8 cellular contexts compared by ENCODE assay signal in the genomic region with DNA sequence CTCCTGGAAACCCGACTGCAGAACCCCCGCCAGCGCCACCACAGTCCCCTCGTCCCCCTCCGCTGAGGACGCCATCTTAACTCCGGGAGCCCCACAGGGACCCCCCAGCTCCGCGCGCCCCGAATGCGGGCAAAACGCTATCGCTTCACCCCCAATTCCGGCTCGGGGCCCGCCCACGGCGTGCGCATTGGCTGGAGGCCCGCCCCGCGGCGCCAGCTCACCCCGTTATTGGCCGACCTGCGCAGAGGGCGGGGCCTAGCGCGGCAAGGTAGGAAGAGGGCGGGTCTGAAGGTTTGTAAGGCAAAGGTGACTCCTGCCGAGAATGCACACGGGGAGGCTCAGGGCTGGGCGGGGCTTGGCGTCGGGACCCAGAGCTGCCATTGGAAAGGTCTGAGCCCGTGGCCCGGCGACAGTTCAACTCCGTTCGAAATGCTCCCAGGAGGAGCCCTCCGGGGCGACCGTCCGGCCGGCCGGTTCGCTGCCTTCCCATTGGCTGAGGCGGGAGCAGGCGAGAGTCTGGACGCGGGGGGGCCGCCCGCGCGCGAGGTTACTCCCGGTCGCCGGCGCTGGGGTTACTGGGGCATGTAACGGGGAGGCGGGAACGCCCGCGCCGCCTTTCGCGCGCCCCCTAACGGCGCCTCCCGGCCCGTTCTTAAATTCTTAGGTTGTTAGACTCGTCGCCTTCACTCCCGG. TPM values are rescaled to one million over a fixed set of nuclear protein-coding genes. Genes with fewer than 3 reads are reported as not detected.
DNase-seq lines count a peak whose midpoint lies in the region; ATAC-seq and TF ChIP-seq lines count a peak whose summit lies in the region.

TSS of gene LPCAT3 (minus strand) at position 127 of the 693 bp plus-strand sequence. CDS start at position 75, 52 bp downstream.

- DNase-seq in CD4-positive, CD25-positive, alpha-beta regulatory T cell: peak; percentile 97 to 99 (median 98)
- DNase-seq in NCI-H748 treated with DMSO at 0.1 percent for 48 hours (lab: John Stamatoyannopoulos, UW) (peak; percentile 92), left lung (peak; percentile 97 to 100)
- peak; percentile 92 to 93 for DNase-seq in activated CD4-positive, alpha-beta T cell treated with anti-CD3 and anti-CD28 coated beads, Interleukin-2, amount 50 U/mL, for 24 hours (ENCODE audit: low read depth in 1 of 2, low spot score in 1 of 2)
- peak; percentile 94 to 95 for DNase-seq in stimulated activated CD4-positive, alpha-beta T cell treated with anti-CD3 and anti-CD28 coated beads, Interleukin-2, amount 100 ng/mL, for 48 hours

- peak within 1 kb of the TSS; percentile 20 to 91 (median 88) for H3K27ac Mint-ChIP-seq in CD4-positive, CD25-positive, alpha-beta regulatory T cell
- peak within 1 kb of the TSS; percentile 80 for H3K27ac Mint-ChIP-seq in dendritic cell treated with granulocyte-macrophage colony-stimulating factor and Interleukin-4, amounts not matched to agents 40 ng/mL and 50 ng/mL, for 4 days

- H3K4me1 ChIP-seq in CD4-positive, CD25-positive, alpha-beta regulatory T cell (ENCODE audit: control insufficient read depth, insufficient read depth, low read length, poor library complexity, severe bottlenecking): peaks cover 17% of the 10 kb centered on the region
- H3K4me1 ChIP-seq in left lung: peaks cover 15 to 55% of the 10 kb centered on the region in 2 donors

- peaks cover 10% of the 10 kb centered on the region for H3K36me3 Mint-ChIP-seq in CD4-positive, CD25-positive, alpha-beta regulatory T cell
- peaks cover 32% of the 10 kb centered on the region for H3K36me3 Mint-ChIP-seq in dendritic cell treated with granulocyte-macrophage colony-stimulating factor and Interleukin-4, amounts not matched to agents 40 ng/mL and 50 ng/mL, for 4 days (ENCODE audit: low read depth)

- H3K4me3 ChIP-seq in CD4-positive, CD25-positive, alpha-beta regulatory T cell (ENCODE audit: low read depth, low read length): peak within 1 kb of the TSS; percentile 70
- peak within 1 kb of the TSS; percentile 90 to 95 for H3K4me3 ChIP-seq in left lung

- peak within 1 kb of the TSS; percentile 92 for H3K27ac ChIP-seq in CD4-positive, CD25-positive, alpha-beta regulatory T cell (ENCODE audit: insufficient read depth, low read length, poor library complexity, severe bottlenecking)
- peak within 1 kb of the TSS; percentile 88 to 91 for H3K27ac ChIP-seq in left lung

- peaks cover 10 to 39% (median 28%) of the 10 kb centered on the region in 4 donors for H3K4me1 Mint-ChIP-seq in CD4-positive, CD25-positive, alpha-beta regulatory T cell
- peaks cover 49% of the 10 kb centered on the region for H3K4me1 Mint-ChIP-seq in dendritic cell treated with granulocyte-macrophage colony-stimulating factor and Interleukin-4, amounts not matched to agents 40 ng/mL and 50 ng/mL, for 4 days (ENCODE audit: low read depth)

- H3K36me3 ChIP-seq in CD4-positive, CD25-positive, alpha-beta regulatory T cell (ENCODE audit: control insufficient read depth, insufficient read depth, low read length): no peaks in the 10 kb centered on the region
- peaks cover 0 to 10% of the 10 kb centered on the region in 2 donors for H3K36me3 ChIP-seq in left lung

- peaks cover 6% of the 10 kb centered on the region for H3K27me3 Mint-ChIP-seq in CD4-positive, CD25-positive, alpha-beta regulatory T cell
- no peaks in the 10 kb centered on the region for H3K27me3 Mint-ChIP-seq in dendritic cell treated with granulocyte-macrophage colony-stimulating factor and Interleukin-4, amounts not matched to agents 40 ng/mL and 50 ng/mL, for 4 days

- peak within 1 kb of the TSS; percentile 90 to 99 (median 93) for H3K4me3 Mint-ChIP-seq in CD4-positive, CD25-positive, alpha-beta regulatory T cell
- peak within 1 kb of the TSS; percentile 99 for H3K4me3 Mint-ChIP-seq in dendritic cell treated with granulocyte-macrophage colony-stimulating factor and Interleukin-4, amounts not matched to agents 40 ng/mL and 50 ng/mL, for 4 days

- H3K27me3 ChIP-seq in CD4-positive, CD25-positive, alpha-beta regulatory T cell (ENCODE audit: control insufficient read depth, insufficient read depth, low read length): no peaks in the 10 kb centered on the region
- no peaks in the 10 kb centered on the region for H3K27me3 ChIP-seq in left lung

- no peaks in the 10 kb centered on the region for H3K9me3 ChIP-seq in CD4-positive, CD25-positive, alpha-beta regulatory T cell (ENCODE audit: control insufficient read depth in 2 of 2, low read length in 2 of 2)
- no peaks in the 10 kb centered on the region for H3K9me3 ChIP-seq in left lung

- H3K9me3 Mint-ChIP-seq in CD4-positive, CD25-positive, alpha-beta regulatory T cell: no peaks in the 10 kb centered on the region
- H3K9me3 Mint-ChIP-seq in dendritic cell treated with granulocyte-macrophage colony-stimulating factor and Interleukin-4, amounts not matched to agents 40 ng/mL and 50 ng/mL, for 4 days: no peaks in the 10 kb centered on the region

- peak; percentile 79 to 94 for TF ChIP-seq CTCF in left lung (IDR thresholded peaks at IDR 0.05)

- peak; percentile 96 for ATAC-seq in CD4-positive, CD25-positive, alpha-beta regulatory T cell (ENCODE audit: low read depth in 2 of 2)
- peak; percentile 95 for ATAC-seq in GM19395 (IDR thresholded peaks at IDR 0.05; ENCODE audit: unreplicated experiment)
- ATAC-seq in HG03565 (IDR thresholded peaks at IDR 0.05; ENCODE audit: unreplicated experiment): peak; percentile 88
- ATAC-seq in left lung: peak; percentile 96

- intact Hi-C loops in dendritic cell treated with granulocyte-macrophage colony-stimulating factor and Interleukin-4, amounts not matched to agents 40 ng/mL and 50 ng/mL, for 4 days (cut with micrococcal nuclease): loop anchor here (1.0 to 2.0 kb wide), 3 partner anchors 14 to 53 kb away; partner anchors contain the start of genes EMG1 and PHB2
- intact Hi-C loops in left lung (cut with DNase I): no loop called here

RNA-seq across cellular contexts. Expression of gene LPCAT3, which starts in this region (rescaled TPM):
- 28.3 TPM for total RNA-seq in CD4-positive, CD25-positive, alpha-beta regulatory T cell
- polyA plus RNA-seq in CD4-positive, CD25-positive, alpha-beta regulatory T cell: 10 to 100 TPM; 25.0 to 32.8 (median 30.9) TPM
- 100 to 1,000 TPM in 1 of 2 donors, 10 to 100 TPM in 1; 74.5 to 108 TPM for total RNA-seq in left lung

Comparison
In these comparisons a context has a peak if more than half of its experiments do, and no peak if none do; other contexts are left out.
1. Peak in every context shown above with its lines: DNase-seq, ATAC-seq, H3K4me3 ChIP-seq and H3K27ac ChIP-seq.